Comparison of ENCODE assay signal across 16 cellular contexts in the genomic region with DNA sequence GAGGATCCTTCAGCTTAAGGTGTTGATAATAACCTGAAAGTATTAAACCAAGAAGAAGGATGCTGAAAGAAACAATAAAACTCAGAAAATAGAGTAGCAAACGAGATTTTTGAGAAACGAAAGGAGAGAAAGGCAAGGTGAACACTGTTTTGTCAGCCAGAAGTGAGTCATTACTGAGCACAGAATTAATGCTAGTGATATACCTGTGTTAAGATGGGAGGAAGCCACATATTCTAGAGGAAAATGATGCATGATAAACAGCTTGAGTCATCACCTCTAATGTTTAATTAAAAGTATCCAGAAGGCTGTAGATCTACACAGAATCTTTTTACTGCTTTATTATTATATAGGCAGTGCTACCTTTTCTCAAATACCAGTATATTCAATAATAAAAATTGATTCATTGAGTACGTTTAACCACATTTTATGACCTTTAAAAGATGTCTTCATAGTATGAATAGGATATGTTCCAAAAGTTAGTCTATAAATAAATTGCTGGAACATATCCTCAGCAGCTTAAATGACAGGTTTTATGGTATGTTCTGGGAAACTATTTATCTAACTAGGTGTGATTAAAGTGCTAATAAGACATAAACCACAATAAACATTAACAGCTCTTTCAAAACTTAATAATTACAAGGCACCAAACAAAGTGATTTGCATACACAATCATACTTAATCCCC. TPM values are rescaled to one million over a fixed set of nuclear protein-coding genes. Genes with fewer than 3 reads are reported as not detected.
DNase-seq lines count a peak whose midpoint lies in the region; ATAC-seq and TF ChIP-seq lines count a peak whose summit lies in the region.
"Had no signal": no experiment of that assay in that cellular context is flagged by ENCODE, and none has a peak within 500 bp of the region (broad histone marks: within the 10 kb centered on the region; RNA-seq: fewer than 3 reads in every experiment).

No MANE protein-coding gene starts in this region.

- H3K9me3 Mint-ChIP-seq in activated T-cell treated with anti-CD3 and anti-CD28 coated beads, Interleukin-2, amount 50 U/mL, for 24 hours, result no peaks in the 10 kb centered on the region
- no peaks in the 10 kb centered on the region for H3K9me3 Mint-ChIP-seq in T-cell
- no peaks in the 10 kb centered on the region for H3K9me3 Mint-ChIP-seq in glutamatergic neuron (ENCODE audit: unreplicated experiment)
- H3K9me3 Mint-ChIP-seq: naive B cell had no signal

- H3K36me3 ChIP-seq in skeletal muscle tissue (ENCODE audit: control insufficient read depth in 3 of 3, insufficient read depth in 3 of 3, low read length in 3 of 3), result peaks cover 0 to 8% (median 0%) of the 10 kb centered on the region in 3 donors

- H3K9ac ChIP-seq in skeletal muscle tissue (ENCODE audit: low read depth in 1 of 3, low read length in 3 of 3), result peak overlapping the region; percentile 34 to 58 (median 41)

- H3K4me3 Mint-ChIP-seq in activated T-cell treated with anti-CD3 and anti-CD28 coated beads, Interleukin-2, amount 50 U/mL, for 24 hours, result no peak overlapping the region
- H3K4me3 Mint-ChIP-seq in T-cell (peak overlapping the region in 1 of 3 donors; percentile 41), glutamatergic neuron (ENCODE audit: unreplicated experiment) (no peak overlapping the region)
- H3K4me3 Mint-ChIP-seq: naive B cell had no signal

- H3K4me1 ChIP-seq in skeletal muscle tissue (ENCODE audit: control insufficient read depth in 3 of 3, insufficient read depth in 3 of 3, low read length in 3 of 3), result peaks cover 26 to 35% (median 32%) of the 10 kb centered on the region in 3 donors

- peaks cover 42% of the 10 kb centered on the region for H3K4me1 Mint-ChIP-seq in activated T-cell treated with anti-CD3 and anti-CD28 coated beads, Interleukin-2, amount 50 U/mL, for 24 hours (ENCODE audit: low read depth)
- peaks cover 29 to 58% (median 56%) of the 10 kb centered on the region in 3 donors for H3K4me1 Mint-ChIP-seq in T-cell
- peaks cover 4% of the 10 kb centered on the region for H3K4me1 Mint-ChIP-seq in glutamatergic neuron (ENCODE audit: low read depth, unreplicated experiment)

- DNase-seq in activated T-cell treated with anti-CD3 and anti-CD28 coated beads, Interleukin-2, amount 50 U/mL, for 24 hours, result no peak
- no peak for DNase-seq in activated T-cell treated with anti-CD3 and anti-CD28 coated beads, Interleukin-2, amount 50 U/mL, for 1 hour
- no peak for DNase-seq in T-cell
- no peak for DNase-seq in glutamatergic neuron
- DNase-seq in iPS-NIHi11 (ENCODE audit: low spot score), result no peak
- DNase-seq: GOT3; islet precursor cell; naive B cell; NCI-H1092 treated with DMSO at 0.1 percent for 48 hours; NCI-H510A treated with DMSO at 0.1 percent for 48 hours; SHP77 treated with DMSO at 0.1 percent for 48 hours; stimulated activated CD4-positive, alpha-beta T cell treated with anti-CD3 and anti-CD28 coated beads, Interleukin-12 subunit alpha, Interleukin-12 subunit beta, amount 100 ng/mL, for 4 hours; WERI-Rb-1 had no signal

- no peaks in the 10 kb centered on the region for H3K27me3 ChIP-seq in skeletal muscle tissue (ENCODE audit: control insufficient read depth in 3 of 3, insufficient read depth in 3 of 3, low read length in 3 of 3)

- CTCF ChIA-PET in T-cell (lab: Charles Lee), result interaction anchor here (0.6 to 6.3 kb wide), 5 partner anchors 8 to 14 kb away, joined by 3 to 65 read pairs (median 4); partner anchors contain the start of gene SH3GLB1 (in 2 of the 2)

- no peaks in the 10 kb centered on the region for H3K27me3 Mint-ChIP-seq in activated T-cell treated with anti-CD3 and anti-CD28 coated beads, Interleukin-2, amount 50 U/mL, for 24 hours
- H3K27me3 Mint-ChIP-seq in T-cell, result no peaks in the 10 kb centered on the region
- H3K27me3 Mint-ChIP-seq in glutamatergic neuron (ENCODE audit: unreplicated experiment), result peaks cover 2% of the 10 kb centered on the region
- H3K27me3 Mint-ChIP-seq: naive B cell had no signal

- ATAC-seq in T-cell (replicated peaks in 1 of 4), result peak in 3 of 4 experiments; percentile 68 to 83 (median 81)
- peak; percentile 87 for ATAC-seq in esophagus mucosa
- no peak for ATAC-seq in GM21526 (IDR thresholded peaks at IDR 0.05; ENCODE audit: low FRiP score, unreplicated experiment)

- peak overlapping the region; percentile 81 for H3K27ac ChIP-seq in skeletal muscle tissue (ENCODE audit: low read depth, low read length)
- H3K27ac ChIP-seq: WERI-Rb-1 had no signal

- peaks cover 38% of the 10 kb centered on the region for H3K36me3 Mint-ChIP-seq in activated T-cell treated with anti-CD3 and anti-CD28 coated beads, Interleukin-2, amount 50 U/mL, for 24 hours (ENCODE audit: low read depth)
- H3K36me3 Mint-ChIP-seq in T-cell, result peaks cover 12% of the 10 kb centered on the region
- no peaks in the 10 kb centered on the region for H3K36me3 Mint-ChIP-seq in glutamatergic neuron (ENCODE audit: unreplicated experiment)
- H3K36me3 Mint-ChIP-seq: naive B cell had no signal

- peak overlapping the region; percentile 18 to 46 (median 23) for H3K4me3 ChIP-seq in skeletal muscle tissue (ENCODE audit: low read length in 3 of 3)

- H3K27ac Mint-ChIP-seq in activated T-cell treated with anti-CD3 and anti-CD28 coated beads, Interleukin-2, amount 50 U/mL, for 24 hours, result peak overlapping the region; percentile 66
- H3K27ac Mint-ChIP-seq in T-cell, result peak overlapping the region; percentile 4 to 55
- H3K27ac Mint-ChIP-seq in glutamatergic neuron (ENCODE audit: unreplicated experiment), result no peak overlapping the region

- no peak for TF ChIP-seq CTCF in glutamatergic neuron (IDR thresholded peaks at IDR 0.05; ENCODE audit: partially characterized antibody, unreplicated experiment)

- POLR2A ChIA-PET in T-cell (lab: Charles Lee), result interaction anchor here in 1 of 2 donors (1.4 to 1.6 kb wide), 2 partner anchors 10 kb away, joined by 6 to 9 read pairs; partner anchors contain the start of gene SH3GLB1

- no peaks in the 10 kb centered on the region for H3K9me3 ChIP-seq in skeletal muscle tissue (ENCODE audit: control insufficient read depth in 3 of 3, low read length in 3 of 3)

RNA-seq across cellular contexts. Expression of gene SH3GLB1, which starts 10.3 kb away (rescaled TPM):
- total RNA-seq in T-cell, result 10 to 100 TPM; 42.2 to 48.0 (median 45.8) TPM
- total RNA-seq in esophagus mucosa, result 99.9 TPM
- total RNA-seq in skeletal muscle tissue, result 57.9 TPM
- 113 TPM for total RNA-seq in glutamatergic neuron (ENCODE audit: unreplicated experiment)
